8 cellular contexts compared by ENCODE assay signal in genomic region chr20:9301129-9302072, GRCh38.
DNase-seq lines count a peak whose midpoint lies in the region; ATAC-seq and TF ChIP-seq lines count a peak whose summit lies in the region.

No MANE protein-coding gene starts in this region.

- ATAC-seq in RWPE2 (ENCODE audit: low read depth), result peak; percentile 76
- ATAC-seq in HG03135 (IDR thresholded peaks at IDR 0.05; ENCODE audit: unreplicated experiment), result no peak
- ATAC-seq in HG02623 (IDR thresholded peaks at IDR 0.05; ENCODE audit: unreplicated experiment), result no peak

- H3K36me3 ChIP-seq in RWPE2 (ENCODE audit: low read depth), result peaks cover 5% of the 10 kb centered on the region; the same call in 1 of the 2 replicates
- no peaks in the 10 kb centered on the region for H3K36me3 ChIP-seq in stomach
- H3K36me3 ChIP-seq in MM.1S (replicated peaks; ENCODE audit: insufficient read depth, low read length), result no peaks in the 10 kb centered on the region

- TF ChIP-seq POLR2A in stomach (IDR thresholded peaks at IDR 0.05), result no peak

- no peak for TF ChIP-seq EP300 in stomach (IDR thresholded peaks at IDR 0.05)

- no peaks in the 10 kb centered on the region; the same call in 1 of the 2 replicates for H3K9me2 ChIP-seq in MM.1S (replicated peaks; ENCODE audit: insufficient read depth, low read length)

- H2AFZ ChIP-seq in MM.1S (ENCODE audit: low read length), result no peak overlapping the region

- no peak overlapping the region for H3K9ac ChIP-seq in MM.1S (ENCODE audit: low read length)

- no peak overlapping the region for H3K4me3 ChIP-seq in LNCaP clone FGC (ENCODE audit: low read depth, low read length)
- no peak overlapping the region for H3K4me3 ChIP-seq in RWPE2 (ENCODE audit: severe bottlenecking)
- no peak overlapping the region for H3K4me3 ChIP-seq in stomach
- H3K4me3 ChIP-seq in MM.1S (ENCODE audit: low read length), result no peak overlapping the region

- H4K20me1 ChIP-seq in MM.1S (ENCODE audit: insufficient read depth, low read length), result no peaks in the 10 kb centered on the region

- H3K4me1 ChIP-seq in RWPE2 (ENCODE audit: insufficient read depth, poor library complexity, severe bottlenecking), result peaks cover 57% of the 10 kb centered on the region
- peaks cover 6 to 28% (median 15%) of the 10 kb centered on the region in 4 donors for H3K4me1 ChIP-seq in stomach
- H3K4me1 ChIP-seq in MM.1S (ENCODE audit: low read length), result no peaks in the 10 kb centered on the region

- H3K27me3 ChIP-seq in RWPE2 (ENCODE audit: insufficient read depth, poor library complexity, severe bottlenecking), result no peaks in the 10 kb centered on the region
- no peaks in the 10 kb centered on the region for H3K27me3 ChIP-seq in stomach
- no peaks in the 10 kb centered on the region for H3K27me3 ChIP-seq in MM.1S (replicated peaks; ENCODE audit: insufficient read depth, low read length)

- H3K79me2 ChIP-seq in MM.1S (ENCODE audit: low read length), result no peaks in the 10 kb centered on the region

- H3K27ac ChIP-seq in RWPE2 (ENCODE audit: poor library complexity, severe bottlenecking), result peak overlapping the region; percentile 93
- peak overlapping the region; percentile 10 to 66 (median 55) for H3K27ac ChIP-seq in stomach
- no peak overlapping the region for H3K27ac ChIP-seq in MM.1S (ENCODE audit: low read length)

- TF ChIP-seq CTCF in LNCaP clone FGC (IDR thresholded peaks at IDR 0.05; ENCODE audit: control insufficient read depth, extremely low read depth, insufficient read depth) (no peak), RWPE2 (IDR thresholded peaks at IDR 0.05; ENCODE audit: poor library complexity, severe bottlenecking) (no peak), stomach (IDR thresholded peaks at IDR 0.05) (no peak), MM.1S (IDR thresholded peaks at IDR 0.05; ENCODE audit: low read length) (no peak), GM20000 (IDR thresholded peaks at IDR 0.05; ENCODE audit: extremely low read depth, missing control alignments) (no peak)

- intact Hi-C loops in stomach (cut with DNase I; ENCODE audit: low total_unique reads), result no loop called here

- DNase-seq in LNCaP clone FGC (ENCODE audit: low read depth) (peak; percentile 88), RWPE2 (ENCODE audit: low spot score) (no peak), foreskin melanocyte (peak; percentile 90), stomach (no peak), MM.1S (no peak), GM20000 (ENCODE audit: low spot score) (no peak)

- no peaks in the 10 kb centered on the region for H3F3A ChIP-seq in MM.1S (ENCODE audit: insufficient read depth, low read length)

- 44 to 57% (median 49%) methylated on average over 10 of the region's 10 CpGs for WGBS in stomach, 5 donors

- H3K9me3 ChIP-seq in RWPE2 (ENCODE audit: severe bottlenecking) (no peaks in the 10 kb centered on the region), stomach (no peaks in the 10 kb centered on the region), MM.1S (replicated peaks; ENCODE audit: insufficient read depth, low read length) (no peaks in the 10 kb centered on the region)

- H3K4me2 ChIP-seq in MM.1S (ENCODE audit: low read depth, low read length), result no peak overlapping the region

Comparison
In these comparisons a context has a peak if more than half of its experiments do, and no peak if none do; other contexts are left out.
1. DNase-seq: peak in LNCaP clone FGC (single experiment) and foreskin melanocyte (single experiment); none in RWPE2 (single experiment), stomach (single experiment), MM.1S (single experiment) and GM20000 (single experiment).